In genomic region chr5:32172186-32172901, GRCh38 we compare ENCODE assay signal across 8 cellular contexts. TPM values are rescaled to one million over a fixed set of nuclear protein-coding genes. Genes with fewer than 3 reads are reported as not detected.
DNase-seq lines count a peak whose midpoint lies in the region; TF ChIP-seq lines count a peak whose summit lies in the region.
"Not testable (repeated sequence)": the region's sequence is repeated elsewhere in the genome, so short reads cannot be mapped to it uniquely, and the experiment has no call there.

No MANE protein-coding gene starts in this region.

- DNase-seq in H7, brain microvascular endothelial cell: not testable (repeated sequence)
- peak; percentile 32 to 57 for DNase-seq in NCI-H526 (lab: John Stamatoyannopoulos, UW)
- DNase-seq in activated CD4-positive, alpha-beta T cell treated with anti-CD3 and anti-CD28 coated beads, Interleukin-2, amount 10 ng/mL, durations not matched to agents 7 days and 5 days = peak; percentile 47
- DNase-seq in glomerular visceral epithelial cell (ENCODE audit: extremely low spot score) = peak; percentile 39
- peak; percentile 79 for DNase-seq in spleen

- not testable (repeated sequence) for TF ChIP-seq POLR2A in spleen (IDR thresholded peaks at IDR 0.05)

- H3K4me3 ChIP-seq in ACC112 (ENCODE audit: low read depth, low read length) = peak overlapping the region; percentile 92
- H3K4me3 ChIP-seq in H7 (ENCODE audit: insufficient read depth, low read depth, low read length) = peak overlapping the region; percentile 90
- H3K4me3 ChIP-seq in brain microvascular endothelial cell (ENCODE audit: low read depth, low read length) = peak overlapping the region; percentile 93
- peak overlapping the region; percentile 82 for H3K4me3 ChIP-seq in mononuclear cell (ENCODE audit: low read length)
- H3K4me3 ChIP-seq in spleen = peak overlapping the region; percentile 51 to 87 (median 74)

- peak overlapping the region; percentile 96 for H3K4me3 Mint-ChIP-seq in activated CD4-positive, alpha-beta T cell treated with anti-CD3 and anti-CD28 coated beads, Interleukin-2, amount 10 ng/mL, durations not matched to agents 7 days and 5 days

- H2AFZ ChIP-seq in ACC112 (ENCODE audit: low read length, unreplicated experiment) = not testable (repeated sequence)

- H3K9me3 ChIP-seq in mononuclear cell (ENCODE audit: low read depth, low read length); spleen: not testable (repeated sequence)

- not testable (repeated sequence) for H3K27me3 ChIP-seq in ACC112 (ENCODE audit: insufficient read depth, low read length); H7 (ENCODE audit: control insufficient read depth, insufficient read depth, low read length); brain microvascular endothelial cell (replicated peaks); mononuclear cell (ENCODE audit: insufficient read depth, low read length); spleen (replicated peaks in 1 of 7)

- H3K27me3 Mint-ChIP-seq in activated CD4-positive, alpha-beta T cell treated with anti-CD3 and anti-CD28 coated beads, Interleukin-2, amount 10 ng/mL, durations not matched to agents 7 days and 5 days = not testable (repeated sequence)

- H3K27ac Mint-ChIP-seq in activated CD4-positive, alpha-beta T cell treated with anti-CD3 and anti-CD28 coated beads, Interleukin-2, amount 10 ng/mL, durations not matched to agents 7 days and 5 days = peak overlapping the region; percentile 98

- WGBS in spleen, 5 donors = 5 to 7% (median 5%) methylated on average over 34 of the region's 34 CpGs

- CTCF ChIA-PET in activated CD4-positive, alpha-beta T cell treated with anti-CD3 and anti-CD28 coated beads, Interleukin-2, amount 10 ng/mL, durations not matched to agents 7 days and 5 days (lab: Charles Lee) = interaction anchor here (0.6 kb wide), 1 partner anchor 320 kb away, joined by 3 read pairs; no protein-coding TSS in a partner anchor

- H3K4me1 Mint-ChIP-seq in activated CD4-positive, alpha-beta T cell treated with anti-CD3 and anti-CD28 coated beads, Interleukin-2, amount 10 ng/mL, durations not matched to agents 7 days and 5 days = peaks cover 44% of the 10 kb centered on the region

- H3K9me3 Mint-ChIP-seq in activated CD4-positive, alpha-beta T cell treated with anti-CD3 and anti-CD28 coated beads, Interleukin-2, amount 10 ng/mL, durations not matched to agents 7 days and 5 days = not testable (repeated sequence)

- POLR2A ChIA-PET in activated CD4-positive, alpha-beta T cell treated with anti-CD3 and anti-CD28 coated beads, Interleukin-2, amount 10 ng/mL, durations not matched to agents 7 days and 5 days (lab: Charles Lee) = not testable (repeated sequence)

- TF ChIP-seq CTCF in brain microvascular endothelial cell (IDR thresholded peaks at IDR 0.05; ENCODE audit: low read depth, low read length, missing control alignments); spleen (IDR thresholded peaks at IDR 0.05 in 8 of 11, conservative IDR thresholded peaks at IDR 0.05 in 3 of 11): not testable (repeated sequence)

- peaks cover 51% of the 10 kb centered on the region for H3K36me3 Mint-ChIP-seq in activated CD4-positive, alpha-beta T cell treated with anti-CD3 and anti-CD28 coated beads, Interleukin-2, amount 10 ng/mL, durations not matched to agents 7 days and 5 days (ENCODE audit: low read depth)

- peaks cover 72% of the 10 kb centered on the region for H3K79me2 ChIP-seq in ACC112 (ENCODE audit: control insufficient read depth, insufficient read depth, low read length, unreplicated experiment)

- intact Hi-C loops in spleen (cut with DNase I; ENCODE audit: low total_unique reads) = not testable (repeated sequence)

- H3K4me1 ChIP-seq in ACC112 (ENCODE audit: control insufficient read depth, insufficient read depth, low read length, unreplicated experiment) (peaks cover 30% of the 10 kb centered on the region), mononuclear cell (ENCODE audit: insufficient read depth, low read length) (peaks cover 47% of the 10 kb centered on the region), spleen (peaks cover 28 to 73% (median 58%) of the 10 kb centered on the region in 6 donors)

- peaks cover 30% of the 10 kb centered on the region for H3K36me3 ChIP-seq in ACC112 (ENCODE audit: insufficient read depth, low read length)
- H3K36me3 ChIP-seq in H7 (replicated peaks; ENCODE audit: control insufficient read depth, insufficient read depth, low read length) = peaks cover 12% of the 10 kb centered on the region
- peaks cover 26% of the 10 kb centered on the region for H3K36me3 ChIP-seq in brain microvascular endothelial cell (replicated peaks)
- H3K36me3 ChIP-seq in spleen = peaks cover 0 to 45% (median 19%) of the 10 kb centered on the region in 6 donors

- H3K27ac ChIP-seq in ACC112 (ENCODE audit: low read depth, low read length) = peak overlapping the region; percentile 96
- peak overlapping the region; percentile 97 for H3K27ac ChIP-seq in brain microvascular endothelial cell
- H3K27ac ChIP-seq in spleen = peak overlapping the region; percentile 98 to 100 (median 99)

- in situ Hi-C loops in brain microvascular endothelial cell (cut with HindIII; ENCODE audit: low pct_ligation_motif_present, low sequenced_read_pairs) = not testable (repeated sequence)

RNA-seq across cellular contexts. Expression of gene GOLPH3, which starts 1.8 kb away (rescaled TPM):
- 72.9 and 87.0 TPM in 2 replicates for total RNA-seq in H7 (2014; rRNA removed; shearing (Covaris generic))
- total RNA-seq in activated CD4-positive, alpha-beta T cell treated with anti-CD3 and anti-CD28 coated beads, Interleukin-2, amount 10 ng/mL, durations not matched to agents 7 days and 5 days = 10 to 100 TPM; 67.3 to 71.3 TPM
- total RNA-seq in mononuclear cell (44.2 TPM), spleen (10 to 100 TPM; 62.9 to 82.3 (median 73.6) TPM)
- polyA plus RNA-seq in spleen = 10 to 100 TPM; 27.0 to 42.5 (median 35.2) TPM
